In the genomic region with DNA sequence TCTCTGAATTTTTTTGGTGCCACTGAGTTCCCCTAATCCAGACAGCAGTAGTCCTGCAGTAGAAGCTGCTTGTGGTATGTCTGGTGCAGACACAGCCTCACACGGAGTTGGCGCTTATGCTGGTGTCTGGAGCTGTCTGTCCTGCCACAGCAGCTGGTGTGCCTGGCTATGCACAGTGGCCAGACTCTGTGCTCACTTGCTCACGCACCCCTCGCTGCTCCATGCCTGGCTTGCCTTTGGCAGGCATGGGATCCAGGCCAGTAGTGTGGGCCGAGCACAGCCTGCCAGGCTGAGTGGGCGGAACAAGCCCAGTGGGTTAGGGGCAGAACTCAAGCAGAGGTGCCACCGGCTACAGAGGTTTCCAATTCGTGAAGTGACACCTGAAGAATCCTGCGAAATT, we compare ENCODE assay signal across 1 cellular context.
TF ChIP-seq lines count a peak whose summit lies in the region.

No MANE protein-coding gene starts in this region.

TF ChIP-seq in H1, 55 proteins besides CTCF, POLR2A, EP300 and RAD21 (continued from another document):
- TF ChIP-seq, protein P1, sequence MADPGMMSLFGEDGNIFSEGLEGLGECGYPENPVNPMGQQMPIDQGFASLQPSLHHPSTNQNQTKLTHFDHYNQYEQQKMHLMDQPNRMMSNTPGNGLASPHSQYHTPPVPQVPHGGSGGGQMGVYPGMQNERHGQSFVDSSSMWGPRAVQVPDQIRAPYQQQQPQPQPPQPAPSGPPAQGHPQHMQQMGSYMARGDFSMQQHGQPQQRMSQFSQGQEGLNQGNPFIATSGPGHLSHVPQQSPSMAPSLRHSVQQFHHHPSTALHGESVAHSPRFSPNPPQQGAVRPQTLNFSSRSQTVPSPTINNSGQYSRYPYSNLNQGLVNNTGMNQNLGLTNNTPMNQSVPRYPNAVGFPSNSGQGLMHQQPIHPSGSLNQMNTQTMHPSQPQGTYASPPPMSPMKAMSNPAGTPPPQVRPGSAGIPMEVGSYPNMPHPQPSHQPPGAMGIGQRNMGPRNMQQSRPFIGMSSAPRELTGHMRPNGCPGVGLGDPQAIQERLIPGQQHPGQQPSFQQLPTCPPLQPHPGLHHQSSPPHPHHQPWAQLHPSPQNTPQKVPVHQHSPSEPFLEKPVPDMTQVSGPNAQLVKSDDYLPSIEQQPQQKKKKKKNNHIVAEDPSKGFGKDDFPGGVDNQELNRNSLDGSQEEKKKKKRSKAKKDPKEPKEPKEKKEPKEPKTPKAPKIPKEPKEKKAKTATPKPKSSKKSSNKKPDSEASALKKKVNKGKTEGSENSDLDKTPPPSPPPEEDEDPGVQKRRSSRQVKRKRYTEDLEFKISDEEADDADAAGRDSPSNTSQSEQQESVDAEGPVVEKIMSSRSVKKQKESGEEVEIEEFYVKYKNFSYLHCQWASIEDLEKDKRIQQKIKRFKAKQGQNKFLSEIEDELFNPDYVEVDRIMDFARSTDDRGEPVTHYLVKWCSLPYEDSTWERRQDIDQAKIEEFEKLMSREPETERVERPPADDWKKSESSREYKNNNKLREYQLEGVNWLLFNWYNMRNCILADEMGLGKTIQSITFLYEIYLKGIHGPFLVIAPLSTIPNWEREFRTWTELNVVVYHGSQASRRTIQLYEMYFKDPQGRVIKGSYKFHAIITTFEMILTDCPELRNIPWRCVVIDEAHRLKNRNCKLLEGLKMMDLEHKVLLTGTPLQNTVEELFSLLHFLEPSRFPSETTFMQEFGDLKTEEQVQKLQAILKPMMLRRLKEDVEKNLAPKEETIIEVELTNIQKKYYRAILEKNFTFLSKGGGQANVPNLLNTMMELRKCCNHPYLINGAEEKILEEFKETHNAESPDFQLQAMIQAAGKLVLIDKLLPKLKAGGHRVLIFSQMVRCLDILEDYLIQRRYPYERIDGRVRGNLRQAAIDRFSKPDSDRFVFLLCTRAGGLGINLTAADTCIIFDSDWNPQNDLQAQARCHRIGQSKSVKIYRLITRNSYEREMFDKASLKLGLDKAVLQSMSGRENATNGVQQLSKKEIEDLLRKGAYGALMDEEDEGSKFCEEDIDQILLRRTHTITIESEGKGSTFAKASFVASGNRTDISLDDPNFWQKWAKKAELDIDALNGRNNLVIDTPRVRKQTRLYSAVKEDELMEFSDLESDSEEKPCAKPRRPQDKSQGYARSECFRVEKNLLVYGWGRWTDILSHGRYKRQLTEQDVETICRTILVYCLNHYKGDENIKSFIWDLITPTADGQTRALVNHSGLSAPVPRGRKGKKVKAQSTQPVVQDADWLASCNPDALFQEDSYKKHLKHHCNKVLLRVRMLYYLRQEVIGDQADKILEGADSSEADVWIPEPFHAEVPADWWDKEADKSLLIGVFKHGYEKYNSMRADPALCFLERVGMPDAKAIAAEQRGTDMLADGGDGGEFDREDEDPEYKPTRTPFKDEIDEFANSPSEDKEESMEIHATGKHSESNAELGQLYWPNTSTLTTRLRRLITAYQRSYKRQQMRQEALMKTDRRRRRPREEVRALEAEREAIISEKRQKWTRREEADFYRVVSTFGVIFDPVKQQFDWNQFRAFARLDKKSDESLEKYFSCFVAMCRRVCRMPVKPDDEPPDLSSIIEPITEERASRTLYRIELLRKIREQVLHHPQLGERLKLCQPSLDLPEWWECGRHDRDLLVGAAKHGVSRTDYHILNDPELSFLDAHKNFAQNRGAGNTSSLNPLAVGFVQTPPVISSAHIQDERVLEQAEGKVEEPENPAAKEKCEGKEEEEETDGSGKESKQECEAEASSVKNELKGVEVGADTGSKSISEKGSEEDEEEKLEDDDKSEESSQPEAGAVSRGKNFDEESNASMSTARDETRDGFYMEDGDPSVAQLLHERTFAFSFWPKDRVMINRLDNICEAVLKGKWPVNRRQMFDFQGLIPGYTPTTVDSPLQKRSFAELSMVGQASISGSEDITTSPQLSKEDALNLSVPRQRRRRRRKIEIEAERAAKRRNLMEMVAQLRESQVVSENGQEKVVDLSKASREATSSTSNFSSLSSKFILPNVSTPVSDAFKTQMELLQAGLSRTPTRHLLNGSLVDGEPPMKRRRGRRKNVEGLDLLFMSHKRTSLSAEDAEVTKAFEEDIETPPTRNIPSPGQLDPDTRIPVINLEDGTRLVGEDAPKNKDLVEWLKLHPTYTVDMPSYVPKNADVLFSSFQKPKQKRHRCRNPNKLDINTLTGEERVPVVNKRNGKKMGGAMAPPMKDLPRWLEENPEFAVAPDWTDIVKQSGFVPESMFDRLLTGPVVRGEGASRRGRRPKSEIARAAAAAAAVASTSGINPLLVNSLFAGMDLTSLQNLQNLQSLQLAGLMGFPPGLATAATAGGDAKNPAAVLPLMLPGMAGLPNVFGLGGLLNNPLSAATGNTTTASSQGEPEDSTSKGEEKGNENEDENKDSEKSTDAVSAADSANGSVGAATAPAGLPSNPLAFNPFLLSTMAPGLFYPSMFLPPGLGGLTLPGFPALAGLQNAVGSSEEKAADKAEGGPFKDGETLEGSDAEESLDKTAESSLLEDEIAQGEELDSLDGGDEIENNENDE (IDR thresholded peaks at IDR 0.05; ENCODE audit: insufficient replicate concordance, low read length), result no peak
- TF ChIP-seq TBP (IDR thresholded peaks at IDR 0.05; ENCODE audit: low read depth, low read length), result no peak
- no peak for TF ChIP-seq CBX5 (IDR thresholded peaks at IDR 0.05; ENCODE audit: low read depth, low read length)
- TF ChIP-seq KDM1A (IDR thresholded peaks at IDR 0.05; ENCODE audit: borderline replicate concordance, low read length), result no peak
- TF ChIP-seq SIN3A (conservative IDR thresholded peaks at IDR 0.05 in 1 of 2, IDR thresholded peaks at IDR 0.05 in 1 of 2; ENCODE audit: low read depth in 1 of 2, low read length in 2 of 2), result no peak
- no peak for TF ChIP-seq SIRT6 (IDR thresholded peaks at IDR 0.05; ENCODE audit: low read length)
- TF ChIP-seq YY1 (IDR thresholded peaks at IDR 0.05; ENCODE audit: low read depth, low read length), result no peak
- no peak for TF ChIP-seq RBBP5 (IDR thresholded peaks at IDR 0.05; ENCODE audit: borderline replicate concordance, low read depth, low read length)
- no peak for TF ChIP-seq HDAC2 (IDR thresholded peaks at IDR 0.05; ENCODE audit: borderline replicate concordance in 1 of 2, low read depth in 2 of 2, low read length in 2 of 2)
